Comparison of ENCODE assay signal across 9 cellular contexts in genomic region chr1:171501305-171502021, GRCh38. TPM values are rescaled to one million over a fixed set of nuclear protein-coding genes. Genes with fewer than 3 reads are reported as not detected.
DNase-seq lines count a peak whose midpoint lies in the region; ATAC-seq and TF ChIP-seq lines count a peak whose summit lies in the region.
"Had no signal": no experiment of that assay in that cellular context is flagged by ENCODE, and none has a peak within 500 bp of the region (broad histone marks: within the 10 kb centered on the region; RNA-seq: fewer than 3 reads in every experiment).

No MANE protein-coding gene starts in this region.

- no peaks in the 10 kb centered on the region for H3K9me2 ChIP-seq in GM23338 (ENCODE audit: insufficient read depth)

- no peaks in the 10 kb centered on the region for H3K9me3 Mint-ChIP-seq in activated naive CD4-positive, alpha-beta T cell treated with anti-CD3 and anti-CD28 coated beads, Interleukin-2, amount 50 U/mL, for 24 hours
- H3K9me3 Mint-ChIP-seq in GM23338 = no peaks in the 10 kb centered on the region
- H3K9me3 Mint-ChIP-seq in stimulated activated memory B cell treated with anti-CD40 and anti-IgM and Interleukin-4, amounts not matched to agents 10 μg/mL and 1 μg/mL and 100 μg/mL, for 72 hours = no peaks in the 10 kb centered on the region

- peak overlapping the region; percentile 49 for H3K4me2 ChIP-seq in GM23338

- H4K20me1 ChIP-seq in GM23338 (replicated peaks; ENCODE audit: insufficient read depth) = peaks cover 86% of the 10 kb centered on the region

- H3K27ac ChIP-seq in GM23338 (ENCODE audit: low read depth) = no peak overlapping the region; the same call in 1 of the 2 replicates
- H3K27ac ChIP-seq in ovary = no peak overlapping the region
- H3K27ac ChIP-seq: adrenal gland had no signal

- TF ChIP-seq EP300 in ovary (IDR thresholded peaks at IDR 0.05) = no peak

- no peak for TF ChIP-seq CTCF in GM23338 (conservative IDR thresholded peaks at IDR 0.05; ENCODE audit: low read depth in 2 of 2)
- TF ChIP-seq CTCF in ovary (IDR thresholded peaks at IDR 0.05) = no peak

- peaks cover 100% of the 10 kb centered on the region for H3K79me2 ChIP-seq in GM23338 (replicated peaks; ENCODE audit: insufficient read depth)

- no peak overlapping the region for H2AFZ ChIP-seq in GM23338

- no peak for ATAC-seq in GM23338
- peak; percentile 64 for ATAC-seq in HG03521 (IDR thresholded peaks at IDR 0.05; ENCODE audit: unreplicated experiment)
- ATAC-seq in stimulated activated memory B cell treated with anti-CD40 and anti-IgM and Interleukin-4, amounts not matched to agents 10 μg/mL and 1 μg/mL and 100 μg/mL, for 72 hours = peak; percentile 69

- H3K4me1 ChIP-seq in GM23338 (ENCODE audit: insufficient read depth) = peaks cover 34% of the 10 kb centered on the region
- H3K4me1 ChIP-seq in ovary (ENCODE audit: insufficient read depth) = peaks cover 20% of the 10 kb centered on the region

- no peaks in the 10 kb centered on the region for H3F3A ChIP-seq in GM23338 (replicated peaks; ENCODE audit: low read depth)

- no peak for DNase-seq in activated naive CD4-positive, alpha-beta T cell (lab: John Stamatoyannopoulos, UW)
- no peak for DNase-seq in GM23338 (ENCODE audit: low spot score)
- DNase-seq in activated gamma-delta T cell (lab: John Stamatoyannopoulos, UW) = no peak
- DNase-seq in NCI-H1694 treated with DMSO at 0.1 percent for 48 hours (lab: John Stamatoyannopoulos, UW) = no peak
- DNase-seq in ovary = no peak
- DNase-seq: adrenal gland had no signal

- peak overlapping the region; percentile 36 for H3K27ac Mint-ChIP-seq in activated naive CD4-positive, alpha-beta T cell treated with anti-CD3 and anti-CD28 coated beads, Interleukin-2, amount 50 U/mL, for 24 hours
- no peak overlapping the region; the same call in 1 of the 2 replicates for H3K27ac Mint-ChIP-seq in GM23338
- H3K27ac Mint-ChIP-seq in stimulated activated memory B cell treated with anti-CD40 and anti-IgM and Interleukin-4, amounts not matched to agents 10 μg/mL and 1 μg/mL and 100 μg/mL, for 72 hours = peak overlapping the region; percentile 44

- H3K36me3 ChIP-seq in GM23338 (ENCODE audit: insufficient read depth) (no peaks in the 10 kb centered on the region), ovary (no peaks in the 10 kb centered on the region)
- H3K36me3 ChIP-seq: adrenal gland had no signal

- H3K9me3 ChIP-seq in ovary = no peaks in the 10 kb centered on the region
- H3K9me3 ChIP-seq: adrenal gland had no signal

- H3K4me3 ChIP-seq in GM23338 = 0 out of 2 replicates have a peak overlapping the region, but pooled peaks have one; percentile 10
- no peak overlapping the region for H3K4me3 ChIP-seq in ovary
- H3K4me3 ChIP-seq: adrenal gland had no signal

- intact Hi-C loops in ovary (cut with DNase I) = no loop called here

- no peaks in the 10 kb centered on the region for H3K27me3 Mint-ChIP-seq in activated naive CD4-positive, alpha-beta T cell treated with anti-CD3 and anti-CD28 coated beads, Interleukin-2, amount 50 U/mL, for 24 hours
- no peaks in the 10 kb centered on the region for H3K27me3 Mint-ChIP-seq in GM23338 (ENCODE audit: insufficient read depth, low read depth, poor library complexity)
- H3K27me3 Mint-ChIP-seq in stimulated activated memory B cell treated with anti-CD40 and anti-IgM and Interleukin-4, amounts not matched to agents 10 μg/mL and 1 μg/mL and 100 μg/mL, for 72 hours = no peaks in the 10 kb centered on the region

- H3K27me3 ChIP-seq in GM23338 (ENCODE audit: insufficient read depth) (no peaks in the 10 kb centered on the region), ovary (no peaks in the 10 kb centered on the region)
- H3K27me3 ChIP-seq: adrenal gland had no signal

- TF ChIP-seq POLR2A in ovary (IDR thresholded peaks at IDR 0.05) = no peak

- no peak overlapping the region for H3K4me3 Mint-ChIP-seq in activated naive CD4-positive, alpha-beta T cell treated with anti-CD3 and anti-CD28 coated beads, Interleukin-2, amount 50 U/mL, for 24 hours
- H3K4me3 Mint-ChIP-seq in GM23338 = no peak overlapping the region
- no peak overlapping the region for H3K4me3 Mint-ChIP-seq in stimulated activated memory B cell treated with anti-CD40 and anti-IgM and Interleukin-4, amounts not matched to agents 10 μg/mL and 1 μg/mL and 100 μg/mL, for 72 hours

- peaks cover 26% of the 10 kb centered on the region for H3K36me3 Mint-ChIP-seq in activated naive CD4-positive, alpha-beta T cell treated with anti-CD3 and anti-CD28 coated beads, Interleukin-2, amount 50 U/mL, for 24 hours
- peaks cover 14% of the 10 kb centered on the region; the same call in 2 of the 3 replicates for H3K36me3 Mint-ChIP-seq in GM23338 (ENCODE audit: low read depth)
- H3K36me3 Mint-ChIP-seq in stimulated activated memory B cell treated with anti-CD40 and anti-IgM and Interleukin-4, amounts not matched to agents 10 μg/mL and 1 μg/mL and 100 μg/mL, for 72 hours = peaks cover 57% of the 10 kb centered on the region

- H3K4me1 Mint-ChIP-seq in activated naive CD4-positive, alpha-beta T cell treated with anti-CD3 and anti-CD28 coated beads, Interleukin-2, amount 50 U/mL, for 24 hours = peaks cover 93% of the 10 kb centered on the region
- H3K4me1 Mint-ChIP-seq in GM23338 = peaks cover 36% of the 10 kb centered on the region
- peaks cover 87% of the 10 kb centered on the region for H3K4me1 Mint-ChIP-seq in stimulated activated memory B cell treated with anti-CD40 and anti-IgM and Interleukin-4, amounts not matched to agents 10 μg/mL and 1 μg/mL and 100 μg/mL, for 72 hours

TF ChIP-seq in GM23338, 12 proteins besides CTCF, POLR2A, EP300 and RAD21:
- no peak for TF ChIP-seq ETS1 (IDR thresholded peaks at IDR 0.05)
- TF ChIP-seq, protein P1, sequence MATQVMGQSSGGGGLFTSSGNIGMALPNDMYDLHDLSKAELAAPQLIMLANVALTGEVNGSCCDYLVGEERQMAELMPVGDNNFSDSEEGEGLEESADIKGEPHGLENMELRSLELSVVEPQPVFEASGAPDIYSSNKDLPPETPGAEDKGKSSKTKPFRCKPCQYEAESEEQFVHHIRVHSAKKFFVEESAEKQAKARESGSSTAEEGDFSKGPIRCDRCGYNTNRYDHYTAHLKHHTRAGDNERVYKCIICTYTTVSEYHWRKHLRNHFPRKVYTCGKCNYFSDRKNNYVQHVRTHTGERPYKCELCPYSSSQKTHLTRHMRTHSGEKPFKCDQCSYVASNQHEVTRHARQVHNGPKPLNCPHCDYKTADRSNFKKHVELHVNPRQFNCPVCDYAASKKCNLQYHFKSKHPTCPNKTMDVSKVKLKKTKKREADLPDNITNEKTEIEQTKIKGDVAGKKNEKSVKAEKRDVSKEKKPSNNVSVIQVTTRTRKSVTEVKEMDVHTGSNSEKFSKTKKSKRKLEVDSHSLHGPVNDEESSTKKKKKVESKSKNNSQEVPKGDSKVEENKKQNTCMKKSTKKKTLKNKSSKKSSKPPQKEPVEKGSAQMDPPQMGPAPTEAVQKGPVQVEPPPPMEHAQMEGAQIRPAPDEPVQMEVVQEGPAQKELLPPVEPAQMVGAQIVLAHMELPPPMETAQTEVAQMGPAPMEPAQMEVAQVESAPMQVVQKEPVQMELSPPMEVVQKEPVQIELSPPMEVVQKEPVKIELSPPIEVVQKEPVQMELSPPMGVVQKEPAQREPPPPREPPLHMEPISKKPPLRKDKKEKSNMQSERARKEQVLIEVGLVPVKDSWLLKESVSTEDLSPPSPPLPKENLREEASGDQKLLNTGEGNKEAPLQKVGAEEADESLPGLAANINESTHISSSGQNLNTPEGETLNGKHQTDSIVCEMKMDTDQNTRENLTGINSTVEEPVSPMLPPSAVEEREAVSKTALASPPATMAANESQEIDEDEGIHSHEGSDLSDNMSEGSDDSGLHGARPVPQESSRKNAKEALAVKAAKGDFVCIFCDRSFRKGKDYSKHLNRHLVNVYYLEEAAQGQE (IDR thresholded peaks at IDR 0.05; ENCODE audit: unreplicated experiment) = no peak
- TF ChIP-seq ZNF331 (CRISPR knock-in tag; IDR thresholded peaks at IDR 0.05; ENCODE audit: low read depth) = no peak
- no peak for TF ChIP-seq EZH2 (IDR thresholded peaks at IDR 0.05; ENCODE audit: low read depth, unreplicated experiment)
- TF ChIP-seq POLR2AphosphoS5 (IDR thresholded peaks at IDR 0.05; ENCODE audit: low read depth) = no peak
- TF ChIP-seq STAT1 (IDR thresholded peaks at IDR 0.05; ENCODE audit: unreplicated experiment) = no peak
- no peak for TF ChIP-seq ZNF114 (CRISPR knock-in tag; IDR thresholded peaks at IDR 0.05)
- no peak for TF ChIP-seq CREB1 (CRISPR knock-in tag; IDR thresholded peaks at IDR 0.05; ENCODE audit: low read depth)

RNA-seq across cellular contexts. Expression of gene PRRC2C, which starts 16.1 kb away (rescaled TPM):
- total RNA-seq in GM23338 (2014; rRNA removed; shearing (Covaris generic)) = 164 and 186 TPM in 2 replicates
- polyA plus RNA-seq in GM23338 (2016; fragmentation: Nextera tagmentation; extraction: Ambion mirVana) (327 and 368 TPM in 2 replicates), ovary (10 to 100 TPM; 30.7 to 69.3 TPM)
- total RNA-seq in ovary = 100 to 1,000 TPM in 5 of 7 donors, 10 to 100 TPM in 2; 51.6 to 136 (median 107) TPM
